In the genomic region with DNA sequence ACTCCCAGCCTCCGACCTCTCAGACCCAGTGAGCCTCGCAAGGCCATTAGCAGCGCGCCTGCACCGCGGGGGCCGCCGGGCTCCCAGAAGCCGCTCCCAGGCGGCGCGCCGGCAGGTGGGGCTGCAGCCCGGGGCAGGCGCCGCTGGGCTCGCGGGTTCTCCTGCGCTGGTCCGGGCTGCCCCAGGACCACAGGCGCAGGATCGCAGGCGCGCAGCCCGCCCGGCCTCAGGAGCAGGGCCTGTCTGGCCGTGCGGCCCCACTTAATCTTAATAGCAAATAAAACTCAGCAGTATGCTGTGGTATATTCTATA, we compare ENCODE assay signal across 8 cellular contexts. TPM values are rescaled to one million over a fixed set of nuclear protein-coding genes. Genes with fewer than 3 reads are reported as not detected.
DNase-seq lines count a peak whose midpoint lies in the region; ATAC-seq, FAIRE-seq and TF ChIP-seq lines count a peak whose summit lies in the region.
"Not testable (repeated sequence)": the region's sequence is repeated elsewhere in the genome, so short reads cannot be mapped to it uniquely, and the experiment has no call there.

No MANE protein-coding gene starts in this region.

- intact Hi-C loops in K562 (cut with micrococcal nuclease): not testable (repeated sequence)

- not testable (repeated sequence) for H3K9me3 ChIP-seq in A549; K562 (replicated peaks; ENCODE audit: control insufficient read depth, insufficient read depth, low read depth, low read length)

- peak overlapping the region; percentile 60 for H3K4me2 ChIP-seq in A549
- H3K4me2 ChIP-seq in K562 (ENCODE audit: insufficient read depth, low read length): not testable (repeated sequence)

- peak overlapping the region; percentile 21 to 74; a peak in 2 of 6 replicates for H3K27ac ChIP-seq in A549
- H3K27ac ChIP-seq in K562 (ENCODE audit: extremely low read depth, low read depth, low read length): not testable (repeated sequence)

- peak; percentile 28 to 57; a peak in 4 of 5 replicates for TF ChIP-seq RAD21 in A549 (conservative IDR thresholded peaks at IDR 0.05 in 1 of 2, IDR thresholded peaks at IDR 0.05 in 1 of 2)
- TF ChIP-seq RAD21 in K562 (CRISPR knock-in tag; conservative IDR thresholded peaks at IDR 0.05 in 1 of 2, IDR thresholded peaks at IDR 0.05 in 1 of 2): not testable (repeated sequence)

- not testable (repeated sequence) for H3K27me3 ChIP-seq in K562 (ENCODE audit: control insufficient read depth in 2 of 2, insufficient read depth in 2 of 2, low read length in 2 of 2)

- WGBS in A549 (ENCODE audit: missing lambda C conversion rate): 83% methylated on average over 15 of the region's 28 CpGs
- WGBS in K562 (ENCODE audit: insufficient coverage, low coverage, missing lambda C conversion rate): 72% methylated on average over 27 of the region's 28 CpGs

- peak overlapping the region; percentile 35 for H3K4me3 ChIP-seq in A549
- not testable (repeated sequence) for H3K4me3 ChIP-seq in K562

- H3K9me3 Mint-ChIP-seq in WTC11; glutamatergic neuron (ENCODE audit: unreplicated experiment); memory B cell; progenitor cell of endocrine pancreas (ENCODE audit: low read depth): not testable (repeated sequence)

- not testable (repeated sequence) for FAIRE-seq in A549 (lab: Jason Lieb, UNC); K562 (lab: Jason Lieb, UNC)

- not testable (repeated sequence) for H2AFZ ChIP-seq in K562 (ENCODE audit: low read depth, low read length)

- peak; percentile 80 to 93 for ATAC-seq in A549
- peak; percentile 94 for ATAC-seq in WTC11
- ATAC-seq in K562: peak; percentile 57
- peak; percentile 46 for ATAC-seq in memory B cell (ENCODE audit: low read depth)

- H4K20me1 ChIP-seq in K562 (replicated peaks; ENCODE audit: control insufficient read depth, insufficient read depth, low read length): not testable (repeated sequence)

- H3K9me1 ChIP-seq in K562 (ENCODE audit: control insufficient read depth, insufficient read depth, low read length): not testable (repeated sequence)

- not testable (repeated sequence) for H3K4me1 Mint-ChIP-seq in WTC11; glutamatergic neuron (ENCODE audit: low read depth, unreplicated experiment); memory B cell; progenitor cell of endocrine pancreas (ENCODE audit: low read depth)

- in situ Hi-C loops in GM13977 (cut with MboI; ENCODE audit: low pct_unique_long_range_greater_than_20kb, low sequenced_read_pairs, unreplicated experiment); K562 (cut with MboI): not testable (repeated sequence)

- TF ChIP-seq EP300 in A549 (IDR thresholded peaks at IDR 0.05); K562 (IDR thresholded peaks at IDR 0.05; ENCODE audit: low read length): not testable (repeated sequence)

- not testable (repeated sequence) for H3K79me2 ChIP-seq in K562 (ENCODE audit: control insufficient read depth, insufficient read depth, low read length)

- not testable (repeated sequence) for H3K36me3 Mint-ChIP-seq in WTC11; glutamatergic neuron (ENCODE audit: unreplicated experiment); memory B cell; progenitor cell of endocrine pancreas (ENCODE audit: insufficient read depth)

- not testable (repeated sequence) for BruUV-seq in K562 (replicated peaks; lab: Mats Ljungman, UMichigan)

- DNase-seq in A549 (ENCODE audit: low read depth in 1 of 2, low spot score in 1 of 2) (peak in 1 of 2 experiments; percentile 37), WTC11 (ENCODE audit: low spot score) (peak; percentile 77), glutamatergic neuron (peak; percentile 72), iPS-NIHi11 (ENCODE audit: low spot score) (peak; percentile 72), progenitor cell of endocrine pancreas (ENCODE audit: low spot score, unreplicated experiment) (peak; percentile 48)
- not testable (repeated sequence) for DNase-seq in GM13977 (ENCODE audit: low spot score); K562 (ENCODE audit: extremely low read depth in 1 of 4, low spot score in 3 of 4); memory B cell (ENCODE audit: low spot score in 2 of 2)

- H3K27me3 Mint-ChIP-seq in WTC11 (ENCODE audit: low read depth); glutamatergic neuron (ENCODE audit: unreplicated experiment); memory B cell; progenitor cell of endocrine pancreas: not testable (repeated sequence)

- TF ChIP-seq CTCF in A549 (IDR thresholded peaks at IDR 0.05): peak; percentile 40
- peak; percentile 27 for TF ChIP-seq CTCF in GM13977 (IDR thresholded peaks at IDR 0.05; ENCODE audit: extremely low read depth, insufficient read depth, missing control alignments)
- not testable (repeated sequence) for TF ChIP-seq CTCF in WTC11 (IDR thresholded peaks at IDR 0.05); glutamatergic neuron (IDR thresholded peaks at IDR 0.05; ENCODE audit: partially characterized antibody, unreplicated experiment)
- TF ChIP-seq CTCF in K562 (IDR thresholded peaks at IDR 0.05 in 2 of 3, conservative IDR thresholded peaks at IDR 0.05 in 1 of 3; ENCODE audit: insufficient read depth in 2 of 3, low read depth in 1 of 3, low read length in 3 of 3): peak in 1 of 3 experiments; percentile 20; a peak in 1 of 6 replicates
- TF ChIP-seq CTCF in progenitor cell of endocrine pancreas (IDR thresholded peaks at IDR 0.05; ENCODE audit: unreplicated experiment): peak; percentile 51

- not testable (repeated sequence) for TF ChIP-seq POLR2A in A549 (IDR thresholded peaks at IDR 0.05; ENCODE audit: low read length); K562 (conservative IDR thresholded peaks at IDR 0.05)

- H3K9ac ChIP-seq in K562 (ENCODE audit: insufficient read depth in 1 of 2, low read depth in 2 of 2, low read length in 2 of 2): not testable (repeated sequence)

- H3K36me3 ChIP-seq in K562 (ENCODE audit: control insufficient read depth, insufficient read depth, low read length): not testable (repeated sequence)

- H3K4me3 Mint-ChIP-seq in WTC11: peak overlapping the region; percentile 80
- H3K4me3 Mint-ChIP-seq in glutamatergic neuron (ENCODE audit: unreplicated experiment): peak overlapping the region; percentile 68
- H3K4me3 Mint-ChIP-seq in memory B cell: not testable (repeated sequence)
- peak overlapping the region; percentile 72 for H3K4me3 Mint-ChIP-seq in progenitor cell of endocrine pancreas (ENCODE audit: low read depth)

- H3K4me1 ChIP-seq in A549; K562 (replicated peaks in 1 of 2; ENCODE audit: control insufficient read depth in 2 of 2, insufficient read depth in 2 of 2, low read length in 2 of 2): not testable (repeated sequence)

- POLR2A ChIA-PET in A549 (lab: Yijun Ruan, JAX); K562 (lab: Yijun Ruan, JAX): not testable (repeated sequence)
- POLR2A ChIA-PET in WTC11 (lab: Charles Lee): interaction anchor here (1.0 kb wide), 1 partner anchor 38 kb away, joined by 3 read pairs; no protein-coding TSS in a partner anchor

- CTCF ChIA-PET in A549 (lab: Yijun Ruan, JAX): interaction anchor here (0.6 to 0.7 kb wide), 2 partner anchors 11 to 789 kb away, joined by 3 to 5 read pairs; no protein-coding TSS in a partner anchor
- CTCF ChIA-PET in WTC11 (lab: Charles Lee): interaction anchor here (0.6 to 1.5 kb wide), 4 partner anchors 8 to 958 kb away, joined by 3 to 5 read pairs (median 4); no protein-coding TSS in a partner anchor
- CTCF ChIA-PET in K562 (lab: Yijun Ruan, JAX; ENCODE audit: low intra/inter-chr PET ratio): not testable (repeated sequence)

- not testable (repeated sequence) for H3K27ac Mint-ChIP-seq in WTC11, memory B cell
- H3K27ac Mint-ChIP-seq in glutamatergic neuron (ENCODE audit: unreplicated experiment) (peak overlapping the region; percentile 81), progenitor cell of endocrine pancreas (peak overlapping the region; percentile 93)

RNA-seq across cellular contexts. Expression of a gene that starts 12.4 kb away (rescaled TPM):
- polyA plus RNA-seq in A549 (2011; rRNA removed) (10.9 and 11.1 TPM in 2 replicates), A549 (2017; fragmentation: RNase III; extraction: RNeasy Plus Mini Kit Qiagen cat#74134 plus additional on column Dnase treatment) (10.9 to 13.1 TPM (median 12.1 TPM) in 3 replicates), K562 (2011; rRNA removed) (21.9 and 24.1 TPM in 2 replicates), K562 (2014; fragmentation: Illumina TruSeq; extraction: Trizol) (15.8 and 17.2 TPM in 2 replicates), K562 (2014; fragmentation: Nextera tagmentation; extraction: Ambion mirVana) (1 to 10 TPM; 3.3 to 3.7 TPM), K562 (2014; rRNA removed) (18.0 and 20.0 TPM in 2 replicates)
- 4.7 and 5.8 TPM in 2 replicates for polyA plus RNA-seq in A549 (2012; cell fraction: cytosol; rRNA removed)
- polyA plus RNA-seq in A549 (2012; cell fraction: nucleus; rRNA removed): 7.5 and 7.7 TPM in 2 replicates
- 7.5 and 8.8 TPM in 2 replicates for polyA minus RNA-seq in A549 (2011; rRNA and poly(A)+ RNA removed)
- total RNA-seq in WTC11 (2021) (7.8 to 10.1 TPM (median 8.7 TPM) in 3 replicates), K562 (2014; rRNA removed) (6.1 and 6.5 TPM in 2 replicates), K562 (2014; rRNA removed; fragmentation: Illumina TruSeq; extraction: Trizol) (13.5 and 13.9 TPM in 2 replicates), K562 (2015; rRNA removed; fragmentation: Illumina TruSeq; extraction: Trizol) (10.5 and 12.8 TPM in 2 replicates), K562 (2021) (13.5 and 14.2 TPM in 2 replicates), glutamatergic neuron (ENCODE audit: unreplicated experiment) (15.7 TPM), progenitor cell of endocrine pancreas (10.7 and 12.3 TPM in 2 replicates)
- total RNA-seq in K562 (2011; cell fraction: chromatin; rRNA removed; ENCODE audit: low replicate concordance): 34.8 and 81.1 TPM in 2 replicates
- total RNA-seq in K562 (2011; cell fraction: nucleolus; rRNA removed): 29.7 and 40.4 TPM in 2 replicates
- total RNA-seq in K562 (2011; cell fraction: nucleoplasm; rRNA removed): 48.1 and 60.9 TPM in 2 replicates
- polyA plus RNA-seq in K562 (2011; cell fraction: cytosol; rRNA removed): 5.6 and 11.8 TPM in 2 replicates
- polyA plus RNA-seq in K562 (2011; cell fraction: nucleus; rRNA removed): 30.2 and 31.5 TPM in 2 replicates
- 12.9 and 20.0 TPM in 2 replicates for polyA plus RNA-seq in K562 (2012)
- polyA minus RNA-seq in K562 (2011; rRNA and poly(A)+ RNA removed): 17.6 and 20.0 TPM in 2 replicates
- 6.1 and 6.8 TPM in 2 replicates for polyA minus RNA-seq in K562 (2011; cell fraction: cytosol; rRNA and poly(A)+ RNA removed)
- 11.4 and 21.9 TPM in 2 replicates for polyA minus RNA-seq in K562 (2011; cell fraction: nucleus; rRNA and poly(A)+ RNA removed)

RNA-seq across cellular contexts. Expression of a gene that starts 29.7 kb away (rescaled TPM):
- 3,139 and 4,035 TPM in 2 replicates for polyA plus RNA-seq in A549 (2011; rRNA removed)
- polyA plus RNA-seq in A549 (2012; cell fraction: cytosol; rRNA removed): 4,808 and 5,207 TPM in 2 replicates
- polyA plus RNA-seq in A549 (2012; cell fraction: nucleus; rRNA removed): 3,506 and 3,565 TPM in 2 replicates
- polyA plus RNA-seq in A549 (2017; fragmentation: RNase III; extraction: RNeasy Plus Mini Kit Qiagen cat#74134 plus additional on column Dnase treatment): 2,466 to 2,717 TPM (median 2,590 TPM) in 3 replicates
- 6,906 and 9,556 TPM in 2 replicates for polyA minus RNA-seq in A549 (2011; rRNA and poly(A)+ RNA removed)
- 2,360 to 2,535 TPM (median 2,479 TPM) in 3 replicates for total RNA-seq in WTC11 (2021)
- total RNA-seq in K562 (2011; cell fraction: chromatin; rRNA removed; ENCODE audit: low replicate concordance): 854 and 1,455 TPM in 2 replicates
- 1,835 and 1,893 TPM in 2 replicates for total RNA-seq in K562 (2011; cell fraction: nucleolus; rRNA removed)
- 1,718 and 2,743 TPM in 2 replicates for total RNA-seq in K562 (2011; cell fraction: nucleoplasm; rRNA removed)
- total RNA-seq in K562 (2014; rRNA removed): 4,051 and 4,420 TPM in 2 replicates
- 2,268 and 2,618 TPM in 2 replicates for total RNA-seq in K562 (2014; rRNA removed; fragmentation: Illumina TruSeq; extraction: Trizol)
- total RNA-seq in K562 (2015; rRNA removed; fragmentation: Illumina TruSeq; extraction: Trizol): 3,776 and 3,843 TPM in 2 replicates
- 2,303 and 2,318 TPM in 2 replicates for total RNA-seq in K562 (2021)
- polyA plus RNA-seq in K562 (2011; rRNA removed): 3,764 and 5,908 TPM in 2 replicates
- 7,594 and 7,810 TPM in 2 replicates for polyA plus RNA-seq in K562 (2011; cell fraction: cytosol; rRNA removed)
- polyA plus RNA-seq in K562 (2011; cell fraction: nucleus; rRNA removed): 2,830 and 3,465 TPM in 2 replicates
- polyA plus RNA-seq in K562 (2012): 3,329 and 5,405 TPM in 2 replicates
- 3,833 and 4,270 TPM in 2 replicates for polyA plus RNA-seq in K562 (2014; fragmentation: Illumina TruSeq; extraction: Trizol)
- polyA plus RNA-seq in K562 (2014; fragmentation: Nextera tagmentation; extraction: Ambion mirVana): 1,000 to 10,000 TPM; 3,894 to 5,311 TPM
- polyA plus RNA-seq in K562 (2014; rRNA removed): 3,427 and 3,846 TPM in 2 replicates
- 4,917 and 6,085 TPM in 2 replicates for polyA minus RNA-seq in K562 (2011; rRNA and poly(A)+ RNA removed)
- 3,397 and 3,535 TPM in 2 replicates for polyA minus RNA-seq in K562 (2011; cell fraction: cytosol; rRNA and poly(A)+ RNA removed)
- polyA minus RNA-seq in K562 (2011; cell fraction: nucleus; rRNA and poly(A)+ RNA removed): 973 and 1,854 TPM in 2 replicates
- total RNA-seq in glutamatergic neuron (ENCODE audit: unreplicated experiment): 1,397 TPM
- total RNA-seq in progenitor cell of endocrine pancreas: 1,813 and 1,855 TPM in 2 replicates

RNA-seq across cellular contexts. Expression of a gene that starts 50.3 kb away (rescaled TPM):
- polyA plus RNA-seq in A549 (2011; rRNA removed) (17.0 and 22.7 TPM in 2 replicates), A549 (2017; fragmentation: RNase III; extraction: RNeasy Plus Mini Kit Qiagen cat#74134 plus additional on column Dnase treatment) (29.7 to 35.0 TPM (median 32.5 TPM) in 3 replicates), K562 (2011; rRNA removed) (15.6 and 19.3 TPM in 2 replicates), K562 (2014; fragmentation: Illumina TruSeq; extraction: Trizol) (20.9 and 29.8 TPM in 2 replicates), K562 (2014; fragmentation: Nextera tagmentation; extraction: Ambion mirVana) (1 to 10 TPM; 1.8 to 2.1 TPM), K562 (2014; rRNA removed) (34.8 and 39.3 TPM in 2 replicates)
- 21.6 and 22.2 TPM in 2 replicates for polyA plus RNA-seq in A549 (2012; cell fraction: cytosol; rRNA removed)
- polyA plus RNA-seq in A549 (2012; cell fraction: nucleus; rRNA removed): 73.3 and 77.6 TPM in 2 replicates
- polyA minus RNA-seq in A549 (2011; rRNA and poly(A)+ RNA removed): 10.5 and 11.3 TPM in 2 replicates
- total RNA-seq in WTC11 (2021) (31.9 to 33.5 TPM (median 32.2 TPM) in 3 replicates), K562 (2014; rRNA removed) (29.5 and 31.6 TPM in 2 replicates), K562 (2014; rRNA removed; fragmentation: Illumina TruSeq; extraction: Trizol) (11.4 and 14.2 TPM in 2 replicates), K562 (2015; rRNA removed; fragmentation: Illumina TruSeq; extraction: Trizol) (21.7 and 25.6 TPM in 2 replicates), K562 (2021) (37.7 and 47.6 TPM in 2 replicates), glutamatergic neuron (ENCODE audit: unreplicated experiment) (28.8 TPM), progenitor cell of endocrine pancreas (37.4 and 37.6 TPM in 2 replicates)
- 93.5 and 120 TPM in 2 replicates for total RNA-seq in K562 (2011; cell fraction: chromatin; rRNA removed; ENCODE audit: low replicate concordance)
- 59.6 and 64.0 TPM in 2 replicates for total RNA-seq in K562 (2011; cell fraction: nucleolus; rRNA removed)
- total RNA-seq in K562 (2011; cell fraction: nucleoplasm; rRNA removed): 84.3 and 102 TPM in 2 replicates
- polyA plus RNA-seq in K562 (2011; cell fraction: cytosol; rRNA removed): 15.7 and 25.0 TPM in 2 replicates
- polyA plus RNA-seq in K562 (2011; cell fraction: nucleus; rRNA removed): 121 and 125 TPM in 2 replicates
- polyA plus RNA-seq in K562 (2012): 32.5 and 45.1 TPM in 2 replicates
- 14.0 and 16.6 TPM in 2 replicates for polyA minus RNA-seq in K562 (2011; rRNA and poly(A)+ RNA removed)
- polyA minus RNA-seq in K562 (2011; cell fraction: cytosol; rRNA and poly(A)+ RNA removed): 7.3 and 9.5 TPM in 2 replicates
- 19.9 and 22.7 TPM in 2 replicates for polyA minus RNA-seq in K562 (2011; cell fraction: nucleus; rRNA and poly(A)+ RNA removed)
